ENCODE assay signal across 1 cellular context in genomic region chr7:94382155-94382554, GRCh38.
TF ChIP-seq lines count a peak whose summit lies in the region.

No MANE protein-coding gene starts in this region.

TF ChIP-seq in IMR-90, 13 proteins besides CTCF, POLR2A, EP300 and RAD21:
- no peak for TF ChIP-seq SMC3 (IDR thresholded peaks at IDR 0.05; ENCODE audit: low read depth, low read length)
- 0 out of 2 replicates have a peak, but pooled peaks have one; percentile 34 for TF ChIP-seq BHLHE40 (IDR thresholded peaks at IDR 0.05; ENCODE audit: low read depth, low read length)
- no peak for TF ChIP-seq MXI1 (IDR thresholded peaks at IDR 0.05; ENCODE audit: borderline replicate concordance, low read depth, low read length)
- peak; percentile 10; the same call in 1 of the 2 replicates for TF ChIP-seq FOS (IDR thresholded peaks at IDR 0.05; ENCODE audit: low read depth, low read length)
- TF ChIP-seq CEBPB (IDR thresholded peaks at IDR 0.05; ENCODE audit: low read depth, low read length): 0 out of 2 replicates have a peak, but pooled peaks have one; percentile 16
TF ChIP-seq in IMR-90: peak in this region for 3.
